Comparison of ENCODE assay signal across 8 cellular contexts in genomic region chr14:68977137-68977740, GRCh38. TPM values are rescaled to one million over a fixed set of nuclear protein-coding genes. Genes with fewer than 3 reads are reported as not detected.
DNase-seq lines count a peak whose midpoint lies in the region; ATAC-seq, FAIRE-seq and TF ChIP-seq lines count a peak whose summit lies in the region.

No MANE protein-coding gene starts in this region.

- no peak overlapping the region for H3K23ac ChIP-seq in neuronal stem cell (ENCODE audit: low read depth, low read length, poor library complexity)

- peaks cover 22% of the 10 kb centered on the region for H3K79me1 ChIP-seq in neuronal stem cell (ENCODE audit: low read depth, low read length)

- WGBS in neuronal stem cell (ENCODE audit: extremely low coverage in 2 of 2, insufficient read length in 2 of 2, insufficient replicate concordance in 1 of 2), 2 donors, result no CpG with 5 or more reads among the region's 9 CpGs

- no peak overlapping the region for H2BK5ac ChIP-seq in neuronal stem cell (ENCODE audit: low read length)

- no peak overlapping the region for H3K4ac ChIP-seq in neuronal stem cell (ENCODE audit: low read length)

- H3K18ac ChIP-seq in neuronal stem cell (ENCODE audit: low read length), result peak overlapping the region; percentile 90

- no peak for DNase-seq in CD8-positive, alpha-beta T cell
- DNase-seq in Peyer's patch (no peak), neuronal stem cell (ENCODE audit: low spot score) (peak; percentile 11), NCI-H187 (lab: John Stamatoyannopoulos, UW) (no peak), GM10248 (ENCODE audit: extremely low spot score) (no peak), frontal cortex (ENCODE audit: low spot score in 2 of 2) (no peak)

- no peak overlapping the region for H3K14ac ChIP-seq in neuronal stem cell (ENCODE audit: low read length)

- no peaks in the 10 kb centered on the region for H3K9me3 Mint-ChIP-seq in CD8-positive, alpha-beta T cell

- peak overlapping the region; percentile 86 for H3K4me3 ChIP-seq in CD8-positive, alpha-beta T cell (ENCODE audit: low read depth, low read length)
- peak overlapping the region; percentile 57 to 80 (median 70) for H3K4me3 ChIP-seq in Peyer's patch
- H3K4me3 ChIP-seq in endocrine pancreas (ENCODE audit: control insufficient read depth, insufficient read depth, low read length), result peak overlapping the region; percentile 12
- peak overlapping the region; percentile 92 to 97 for H3K4me3 ChIP-seq in neuronal stem cell (ENCODE audit: low read length in 2 of 2)

- intact Hi-C loops in CD8-positive, alpha-beta T cell (cut with DNase I, micrococcal nuclease), result loop anchor here in 1 of 2 experiments (5.0 kb wide), 1 partner anchor 175 kb away; the partner anchor contains the start of gene DCAF5

- H3K27ac ChIP-seq in CD8-positive, alpha-beta T cell (ENCODE audit: low read depth, low read length), result peak overlapping the region; percentile 70
- peak overlapping the region; percentile 82 to 95 (median 86) for H3K27ac ChIP-seq in Peyer's patch
- H3K27ac ChIP-seq in neuronal stem cell (replicated peaks; ENCODE audit: low read length), result peak overlapping the region; percentile 32

- H3K4me3 Mint-ChIP-seq in CD8-positive, alpha-beta T cell, result peak overlapping the region; percentile 88

- H3K36me3 ChIP-seq in CD8-positive, alpha-beta T cell (ENCODE audit: insufficient read depth, low read length), result peaks cover 17% of the 10 kb centered on the region
- H3K36me3 ChIP-seq in Peyer's patch (no peaks in the 10 kb centered on the region), endocrine pancreas (ENCODE audit: control insufficient read depth, insufficient read depth, low read length) (no peaks in the 10 kb centered on the region), neuronal stem cell (replicated peaks in 1 of 2; ENCODE audit: control insufficient read depth in 2 of 2, insufficient read depth in 2 of 2, low read length in 2 of 2) (peaks cover 15 to 48% of the 10 kb centered on the region in 2 donors)

- H3K36me3 Mint-ChIP-seq in CD8-positive, alpha-beta T cell, result peaks cover 46% of the 10 kb centered on the region

- H3K9me3 ChIP-seq in CD8-positive, alpha-beta T cell (ENCODE audit: low read length), result no peaks in the 10 kb centered on the region
- H3K9me3 ChIP-seq in Peyer's patch (no peaks in the 10 kb centered on the region), endocrine pancreas (ENCODE audit: control insufficient read depth, low read length) (no peaks in the 10 kb centered on the region), neuronal stem cell (replicated peaks in 1 of 2; ENCODE audit: control insufficient read depth in 2 of 2, insufficient read depth in 1 of 2, low read depth in 1 of 2, low read length in 2 of 2) (peaks cover 0 to 3% of the 10 kb centered on the region in 2 donors)

- H2BK15ac ChIP-seq in neuronal stem cell (ENCODE audit: low read length), result no peak overlapping the region

- no peak overlapping the region for H2BK120ac ChIP-seq in neuronal stem cell (ENCODE audit: low read depth, low read length)

- no peak for FAIRE-seq in frontal cortex (lab: Jason Lieb, UNC)

- peak overlapping the region; percentile 82 for H3K4me2 ChIP-seq in neuronal stem cell (ENCODE audit: insufficient read depth, low read length, poor library complexity, severe bottlenecking)

- peaks cover 64% of the 10 kb centered on the region for H3K4me1 ChIP-seq in CD8-positive, alpha-beta T cell (ENCODE audit: insufficient read depth, low read length)
- H3K4me1 ChIP-seq in Peyer's patch, result peaks cover 0 to 38% (median 8%) of the 10 kb centered on the region in 4 donors
- no peaks in the 10 kb centered on the region for H3K4me1 ChIP-seq in endocrine pancreas (ENCODE audit: control insufficient read depth, insufficient read depth, low read length)
- peaks cover 21 to 29% of the 10 kb centered on the region in 2 donors for H3K4me1 ChIP-seq in neuronal stem cell (ENCODE audit: control insufficient read depth in 2 of 2, insufficient read depth in 1 of 2, low read depth in 1 of 2, low read length in 2 of 2)

- no peak for TF ChIP-seq POLR2A in Peyer's patch (IDR thresholded peaks at IDR 0.05)

- peaks cover 71% of the 10 kb centered on the region for H3K4me1 Mint-ChIP-seq in CD8-positive, alpha-beta T cell (ENCODE audit: low read depth)

- peak overlapping the region; percentile 92 for H3K27ac Mint-ChIP-seq in CD8-positive, alpha-beta T cell

- POLR2A ChIA-PET in CD8-positive, alpha-beta T cell (lab: Charles Lee), result interaction anchor here (0.8 to 2.6 kb wide), 12 partner anchors 9 to 184 kb away, joined by 3 to 29 read pairs (median 4); no protein-coding TSS in a partner anchor
- POLR2A ChIA-PET in GM10248 (lab: Yijun Ruan, JAX), result no interaction called here

- TF ChIP-seq CTCF in CD8-positive, alpha-beta T cell (IDR thresholded peaks at IDR 0.05), result no peak
- no peak for TF ChIP-seq CTCF in Peyer's patch (IDR thresholded peaks at IDR 0.05)
- no peak for TF ChIP-seq CTCF in GM10248 (IDR thresholded peaks at IDR 0.05; ENCODE audit: control extremely low read depth, extremely low read depth, low read depth, missing control alignments)

- CTCF ChIA-PET in CD8-positive, alpha-beta T cell (lab: Charles Lee), result interaction anchor here (0.5 to 3.2 kb wide), 15 partner anchors 12 to 189 kb away, joined by 3 to 22 read pairs (median 3); no protein-coding TSS in a partner anchor
- CTCF ChIA-PET in GM10248 (lab: Yijun Ruan, JAX), result no interaction called here

- H3K9ac ChIP-seq in endocrine pancreas (ENCODE audit: control insufficient read depth, insufficient read depth, low read length), result peak overlapping the region; percentile 85
- H3K9ac ChIP-seq in neuronal stem cell (ENCODE audit: low read depth, low read length, poor library complexity), result no peak overlapping the region

- H2AK5ac ChIP-seq in neuronal stem cell (ENCODE audit: low read depth, low read length), result no peak overlapping the region

- H2AFZ ChIP-seq in neuronal stem cell (ENCODE audit: low read length), result peak overlapping the region; percentile 95

- H4K8ac ChIP-seq in neuronal stem cell (ENCODE audit: low read depth, low read length), result no peak overlapping the region

- H4K91ac ChIP-seq in neuronal stem cell (ENCODE audit: low read depth, low read length, poor library complexity), result no peak overlapping the region

- H3K27me3 Mint-ChIP-seq in CD8-positive, alpha-beta T cell (ENCODE audit: low read depth), result no peaks in the 10 kb centered on the region

- no peaks in the 10 kb centered on the region for H3K27me3 ChIP-seq in CD8-positive, alpha-beta T cell (ENCODE audit: insufficient read depth, low read length)
- H3K27me3 ChIP-seq in Peyer's patch, result no peaks in the 10 kb centered on the region
- H3K27me3 ChIP-seq in endocrine pancreas (ENCODE audit: control insufficient read depth, insufficient read depth, low read length), result no peaks in the 10 kb centered on the region
- peaks cover 0 to 7% (median 0%) of the 10 kb centered on the region in 3 experiments for H3K27me3 ChIP-seq in neuronal stem cell (ENCODE audit: control insufficient read depth in 3 of 3, insufficient read depth in 3 of 3, low read depth in 1 of 3, low read length in 3 of 3)

- H2BK12ac ChIP-seq in neuronal stem cell (ENCODE audit: low read length), result no peak overlapping the region

- peak; percentile 11 for ATAC-seq in CD8-positive, alpha-beta T cell
- ATAC-seq in HG03159 (IDR thresholded peaks at IDR 0.05; ENCODE audit: unreplicated experiment), result no peak

RNA-seq across cellular contexts. Expression of gene ACTN1, which starts 1.9 kb away (rescaled TPM):
- total RNA-seq in CD8-positive, alpha-beta T cell, result 100 to 1,000 TPM; 153 to 161 TPM
- 100 to 1,000 TPM in 1 of 4 donors, 10 to 100 TPM in 3; 40.3 to 585 (median 80.1) TPM for total RNA-seq in Peyer's patch
- polyA plus RNA-seq in neuronal stem cell (2013, experiment 1 of 2), result 88.8 TPM
- polyA plus RNA-seq in neuronal stem cell (2013, experiment 2 of 2), result 87.0 TPM
- total RNA-seq in frontal cortex, result 15.1 TPM

Comparison
In these comparisons a context has a peak if more than half of its experiments do, and no peak if none do; other contexts are left out.
1. H3K27ac ChIP-seq: peak in every context shown above with its lines; median percentile 86 in Peyer's patch; 70 in CD8-positive, alpha-beta T cell; 32 in neuronal stem cell.
2. H3K4me3 ChIP-seq: peak in every context shown above with its lines; median percentile 94 in neuronal stem cell; 86 in CD8-positive, alpha-beta T cell; 70 in Peyer's patch; 12 in endocrine pancreas.